ENCODE assay signal across 8 cellular contexts in genomic region chr12:98515368-98516183, GRCh38. TPM values are rescaled to one million over a fixed set of nuclear protein-coding genes. Genes with fewer than 3 reads are reported as not detected.
DNase-seq lines count a peak whose midpoint lies in the region; ATAC-seq and TF ChIP-seq lines count a peak whose summit lies in the region.

TMPO (plus strand) TSS chr12:98515590; CDS start chr12:98515868, 278 bp downstream.

- peak within 1 kb of the TSS; percentile 75 to 99 (median 88) for H3K4me3 ChIP-seq in liver (ENCODE audit: low read depth in 1 of 3, low read length in 3 of 3)

- WGBS in liver, result under 1% methylated on average over 93 of the region's 93 CpGs

- no peak for TF ChIP-seq CTCF in CD4-positive, alpha-beta T cell (IDR thresholded peaks at IDR 0.05)
- TF ChIP-seq CTCF in liver (IDR thresholded peaks at IDR 0.05; ENCODE audit: low read depth, low read length, missing input control), result peak; percentile 1

- intact Hi-C loops in CD4-positive, alpha-beta T cell (cut with DNase I, micrococcal nuclease), result loop anchor here (1.0 to 10.0 kb wide), 10 partner anchors 12 to 1629 kb away; partner anchors contain the start of genes APAF1 (in 1 of the 2), BLTP3B (in 1 of the 2) and SLC25A3 (in 1 of the 2)

- H3K27me3 ChIP-seq in CD4-positive, alpha-beta T cell (ENCODE audit: control insufficient read depth, insufficient read depth, low read length), result no peaks in the 10 kb centered on the region
- H3K27me3 ChIP-seq in liver (ENCODE audit: control insufficient read depth in 4 of 4, insufficient read depth in 4 of 4, low read length in 3 of 4), result no peaks in the 10 kb centered on the region

- peak within 1 kb of the TSS; percentile 97 for H3K27ac ChIP-seq in CD4-positive, alpha-beta T cell (ENCODE audit: low read depth, low read length)
- peak within 1 kb of the TSS; percentile 91 to 93 for H3K27ac ChIP-seq in liver (ENCODE audit: low read depth in 1 of 2, low read length in 2 of 2)

- H3K9me3 Mint-ChIP-seq in CD4-positive, alpha-beta T cell, result no peaks in the 10 kb centered on the region

- H3K4me3 Mint-ChIP-seq in CD4-positive, alpha-beta T cell, result peak within 1 kb of the TSS; percentile 98

- peak; percentile 73 for ATAC-seq in CD4-positive, alpha-beta T cell (ENCODE audit: poor library complexity)
- peak; percentile 74 for ATAC-seq in GM19455 (IDR thresholded peaks at IDR 0.05; ENCODE audit: unreplicated experiment)

- peaks cover 62% of the 10 kb centered on the region for H3K4me1 Mint-ChIP-seq in CD4-positive, alpha-beta T cell (ENCODE audit: low read depth)

- H3K36me3 ChIP-seq in liver (ENCODE audit: control insufficient read depth in 4 of 4, insufficient read depth in 3 of 4, low read depth in 1 of 4, low read length in 3 of 4), result no peaks in the 10 kb centered on the region

- H3K27ac Mint-ChIP-seq in CD4-positive, alpha-beta T cell, result peak within 1 kb of the TSS; percentile 98

- POLR2A ChIA-PET in CD4-positive, alpha-beta T cell (lab: Charles Lee), result interaction anchor here (0.5 to 6.7 kb wide), 14 partner anchors 10 to 1999 kb away, joined by 3 to 137 read pairs (median 5); partner anchors contain the start of genes APAF1, IKBIP and SLC25A3

- DNase-seq in CD4-positive, alpha-beta T cell, result peak; percentile 85 to 97 (median 91)
- DNase-seq in HK-2 (ENCODE audit: unreplicated experiment), result peak; percentile 97
- DNase-seq in NCI-H82 treated with DMSO at 0.1 percent for 48 hours (lab: John Stamatoyannopoulos, UW; ENCODE audit: unreplicated experiment), result peak; percentile 80
- peak; percentile 92 to 95 for DNase-seq in activated CD4-positive, alpha-beta T cell treated with anti-CD3 and anti-CD28 coated beads, Interleukin-2, amount 50 U/mL, for 48 hours
- DNase-seq in dermis blood vessel endothelial cell, result peak; percentile 95
- DNase-seq in stimulated activated CD4-positive, alpha-beta T cell treated with anti-CD3 and anti-CD28 coated beads, Interleukin-4, amount 100 ng/mL, for 1 hour, result peak; percentile 96

- CTCF ChIA-PET in CD4-positive, alpha-beta T cell (lab: Charles Lee), result interaction anchor here (0.7 to 8.1 kb wide), 16 partner anchors 8 to 1528 kb away, joined by 3 to 117 read pairs (median 3); no protein-coding TSS in a partner anchor

- H3K27me3 Mint-ChIP-seq in CD4-positive, alpha-beta T cell, result no peaks in the 10 kb centered on the region

- TF ChIP-seq RAD21 in liver (IDR thresholded peaks at IDR 0.05), result peak in 1 of 2 donors; percentile 49

- peaks cover 29% of the 10 kb centered on the region for H3K36me3 Mint-ChIP-seq in CD4-positive, alpha-beta T cell (ENCODE audit: low read depth)

- no peaks in the 10 kb centered on the region for H3K9me3 ChIP-seq in CD4-positive, alpha-beta T cell (ENCODE audit: control insufficient read depth, low read length)
- no peaks in the 10 kb centered on the region for H3K9me3 ChIP-seq in liver (ENCODE audit: control insufficient read depth in 4 of 4, low read length in 3 of 4)

- peaks cover 7 to 28% (median 11%) of the 10 kb centered on the region in 4 donors for H3K4me1 ChIP-seq in liver (ENCODE audit: control insufficient read depth in 4 of 4, insufficient read depth in 4 of 4, low read length in 3 of 4)

- H3K9ac ChIP-seq in liver (ENCODE audit: low read depth in 1 of 2, low read length in 2 of 2), result peak within 1 kb of the TSS; percentile 89 to 94

TF ChIP-seq in liver, 16 proteins besides CTCF, POLR2A, EP300 and RAD21:
- no peak for TF ChIP-seq HNF4A (conservative IDR thresholded peaks at IDR 0.05)
- TF ChIP-seq REST (IDR thresholded peaks at IDR 0.05), result peak; percentile 85
- peak; percentile 97 for TF ChIP-seq SP1 (IDR thresholded peaks at IDR 0.05)
- TF ChIP-seq ATF3 (IDR thresholded peaks at IDR 0.05), result no peak
- no peak for TF ChIP-seq JUND (IDR thresholded peaks at IDR 0.05)
- TF ChIP-seq YY1 (IDR thresholded peaks at IDR 0.05), result peak; percentile 98
- peak; percentile 85 for TF ChIP-seq ZBTB33 (IDR thresholded peaks at IDR 0.05)
- no peak for TF ChIP-seq FOXA1 (IDR thresholded peaks at IDR 0.05)
- TF ChIP-seq TAF1 (conservative IDR thresholded peaks at IDR 0.05), result peak; percentile 77
- TF ChIP-seq NR2F2 (IDR thresholded peaks at IDR 0.05), result no peak
- peak; percentile 68 to 85 for TF ChIP-seq EGR1 (IDR thresholded peaks at IDR 0.05; ENCODE audit: low read depth in 2 of 2)
- no peak for TF ChIP-seq GABPA (IDR thresholded peaks at IDR 0.05 in 1 of 2, conservative IDR thresholded peaks at IDR 0.05 in 1 of 2)
- no peak for TF ChIP-seq HNF4G (IDR thresholded peaks at IDR 0.05)
- no peak for TF ChIP-seq FOXA2 (IDR thresholded peaks at IDR 0.05)
- peak in 1 of 2 donors; percentile 31 for TF ChIP-seq RXRA (IDR thresholded peaks at IDR 0.05)
- TF ChIP-seq MAX (IDR thresholded peaks at IDR 0.05), result peak; percentile 28

RNA-seq across cellular contexts. Expression of gene TMPO, which starts in this region (rescaled TPM):
- 10 to 100 TPM; 64.1 to 73.3 TPM for total RNA-seq in CD4-positive, alpha-beta T cell
- total RNA-seq in dermis blood vessel endothelial cell (143 and 205 TPM in 2 replicates), liver (100 to 1,000 TPM in 1 of 2 donors, 10 to 100 TPM in 1; 74.7 to 175 TPM)
- 10 to 100 TPM; 10.9 to 13.1 TPM for polyA plus RNA-seq in liver

Comparison
In these comparisons a context has a peak if more than half of its experiments do, and no peak if none do; other contexts are left out.
1. Peak in every context shown above with its lines: DNase-seq, ATAC-seq, H3K4me3 ChIP-seq and H3K27ac ChIP-seq.